Comparison of ENCODE assay signal across 1 cellular context in genomic region chr2:197515798-197516761, GRCh38.
TF ChIP-seq lines count a peak whose summit lies in the region.

TSS of gene MOB4 (plus strand) at chr2:197516066. CDS start at chr2:197516087, 21 bp downstream.

TF ChIP-seq in HepG2, 621 proteins besides CTCF, POLR2A, EP300 and RAD21 (continued from another document and continues in another):
- TF ChIP-seq, protein P1, sequence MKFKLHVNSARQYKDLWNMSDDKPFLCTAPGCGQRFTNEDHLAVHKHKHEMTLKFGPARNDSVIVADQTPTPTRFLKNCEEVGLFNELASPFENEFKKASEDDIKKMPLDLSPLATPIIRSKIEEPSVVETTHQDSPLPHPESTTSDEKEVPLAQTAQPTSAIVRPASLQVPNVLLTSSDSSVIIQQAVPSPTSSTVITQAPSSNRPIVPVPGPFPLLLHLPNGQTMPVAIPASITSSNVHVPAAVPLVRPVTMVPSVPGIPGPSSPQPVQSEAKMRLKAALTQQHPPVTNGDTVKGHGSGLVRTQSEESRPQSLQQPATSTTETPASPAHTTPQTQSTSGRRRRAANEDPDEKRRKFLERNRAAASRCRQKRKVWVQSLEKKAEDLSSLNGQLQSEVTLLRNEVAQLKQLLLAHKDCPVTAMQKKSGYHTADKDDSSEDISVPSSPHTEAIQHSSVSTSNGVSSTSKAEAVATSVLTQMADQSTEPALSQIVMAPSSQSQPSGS (CRISPR knock-in tag; IDR thresholded peaks at IDR 0.05): peak; percentile 97
- TF ChIP-seq FOXA1 (IDR thresholded peaks at IDR 0.05) (no peak), FOXA1 (CRISPR knock-in tag; IDR thresholded peaks at IDR 0.05) (peak; percentile 71), LRRFIP1 (CRISPR knock-in tag; conservative IDR thresholded peaks at IDR 0.05) (no peak; the same call in 1 of the 2 replicates), MYC (CRISPR knock-in tag; IDR thresholded peaks at IDR 0.05; ENCODE audit: borderline replicate concordance) (peak; percentile 96), SATB2 (CRISPR knock-in tag; IDR thresholded peaks at IDR 0.05) (no peak), GABPA (IDR thresholded peaks at IDR 0.05; ENCODE audit: low read depth, low read length) (peak; percentile 66), GABPA (CRISPR knock-in tag; IDR thresholded peaks at IDR 0.05; ENCODE audit: low read depth) (peak; percentile 87), ZSCAN12 (CRISPR knock-in tag; IDR thresholded peaks at IDR 0.05) (peak; percentile 69; the same call in 1 of the 2 replicates), ZFP36 (IDR thresholded peaks at IDR 0.05; ENCODE audit: borderline replicate concordance, low read depth, low read length, partially characterized antibody) (no peak), TBP (CRISPR knock-in tag; IDR thresholded peaks at IDR 0.05) (peak; percentile 79; the same call in 1 of the 2 replicates), KIAA2018 (CRISPR knock-in tag; IDR thresholded peaks at IDR 0.05; ENCODE audit: borderline replicate concordance) (peak; percentile 96; the same call in 1 of the 2 replicates), NFAT5 (CRISPR knock-in tag; IDR thresholded peaks at IDR 0.05) (peak; percentile 74), PCBP1 (IDR thresholded peaks at IDR 0.05; ENCODE audit: borderline replicate concordance, low read depth, low read length) (peak; percentile 97), KDM1A (CRISPR knock-in tag; IDR thresholded peaks at IDR 0.05) (0 out of 2 replicates have a peak, but pooled peaks have one; percentile 65), TFAP4 (IDR thresholded peaks at IDR 0.05; ENCODE audit: borderline replicate concordance, low read depth) (peak; percentile 98), CBFB (CRISPR knock-in tag; IDR thresholded peaks at IDR 0.05) (peak; percentile 98), ZNF317 (CRISPR knock-in tag; IDR thresholded peaks at IDR 0.05) (peak; percentile 90), TBX3 (IDR thresholded peaks at IDR 0.05; ENCODE audit: borderline replicate concordance) (peak; percentile 76), MBD4 (IDR thresholded peaks at IDR 0.05; ENCODE audit: borderline replicate concordance, low read length) (no peak), ZNF331 (CRISPR knock-in tag; IDR thresholded peaks at IDR 0.05) (peak; percentile 99), HNF1B (CRISPR knock-in tag; IDR thresholded peaks at IDR 0.05) (peak; percentile 97), PITX1 (CRISPR knock-in tag; IDR thresholded peaks at IDR 0.05) (peak; percentile 67), ZNF296 (CRISPR knock-in tag; conservative IDR thresholded peaks at IDR 0.05) (peak; percentile 89), YEATS2 (CRISPR knock-in tag; IDR thresholded peaks at IDR 0.05; ENCODE audit: borderline replicate concordance) (peak; percentile 100)
- TF ChIP-seq, protein P2, sequence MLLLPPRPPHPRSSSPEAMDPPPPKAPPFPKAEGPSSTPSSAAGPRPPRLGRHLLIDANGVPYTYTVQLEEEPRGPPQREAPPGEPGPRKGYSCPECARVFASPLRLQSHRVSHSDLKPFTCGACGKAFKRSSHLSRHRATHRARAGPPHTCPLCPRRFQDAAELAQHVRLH (CRISPR knock-in tag; IDR thresholded peaks at IDR 0.05; ENCODE audit: borderline replicate concordance, low read depth): peak; percentile 100
- TF ChIP-seq, protein P3, sequence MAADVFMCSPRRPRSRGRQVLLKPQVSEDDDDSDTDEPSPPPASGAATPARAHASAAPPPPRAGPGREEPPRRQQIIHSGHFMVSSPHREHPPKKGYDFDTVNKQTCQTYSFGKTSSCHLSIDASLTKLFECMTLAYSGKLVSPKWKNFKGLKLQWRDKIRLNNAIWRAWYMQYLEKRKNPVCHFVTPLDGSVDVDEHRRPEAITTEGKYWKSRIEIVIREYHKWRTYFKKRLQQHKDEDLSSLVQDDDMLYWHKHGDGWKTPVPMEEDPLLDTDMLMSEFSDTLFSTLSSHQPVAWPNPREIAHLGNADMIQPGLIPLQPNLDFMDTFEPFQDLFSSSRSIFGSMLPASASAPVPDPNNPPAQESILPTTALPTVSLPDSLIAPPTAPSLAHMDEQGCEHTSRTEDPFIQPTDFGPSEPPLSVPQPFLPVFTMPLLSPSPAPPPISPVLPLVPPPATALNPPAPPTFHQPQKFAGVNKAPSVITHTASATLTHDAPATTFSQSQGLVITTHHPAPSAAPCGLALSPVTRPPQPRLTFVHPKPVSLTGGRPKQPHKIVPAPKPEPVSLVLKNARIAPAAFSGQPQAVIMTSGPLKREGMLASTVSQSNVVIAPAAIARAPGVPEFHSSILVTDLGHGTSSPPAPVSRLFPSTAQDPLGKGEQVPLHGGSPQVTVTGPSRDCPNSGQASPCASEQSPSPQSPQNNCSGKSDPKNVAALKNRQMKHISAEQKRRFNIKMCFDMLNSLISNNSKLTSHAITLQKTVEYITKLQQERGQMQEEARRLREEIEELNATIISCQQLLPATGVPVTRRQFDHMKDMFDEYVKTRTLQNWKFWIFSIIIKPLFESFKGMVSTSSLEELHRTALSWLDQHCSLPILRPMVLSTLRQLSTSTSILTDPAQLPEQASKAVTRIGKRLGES (CRISPR knock-in tag; IDR thresholded peaks at IDR 0.05; ENCODE audit: borderline replicate concordance): peak; percentile 7; the same call in 1 of the 2 replicates
